24 cellular contexts compared by ENCODE assay signal in genomic region chr19:10163557-10163956, GRCh38.
"Had no signal": no experiment of that assay in that cellular context is flagged by ENCODE, and none has a peak within 500 bp of the region (broad histone marks: within the 10 kb centered on the region; RNA-seq: fewer than 3 reads in every experiment).

No MANE protein-coding gene starts in this region.

- H3K27ac Mint-ChIP-seq: activated CD4-positive, alpha-beta memory T cell treated with anti-CD3 and anti-CD28 coated beads for 36 hours; activated CD8-positive, alpha-beta memory T cell treated with anti-CD3 and anti-CD28 coated beads, Interleukin-2, amount 10 ng/mL, durations not matched to agents 7 days and 5 days; activated naive CD8-positive, alpha-beta T cell; endodermal cell; natural killer cell treated with Interleukin-12 subunit alpha and Interleukin-12 subunit beta and Interleukin-15 and Interleukin-18, amount 100 ng/mL, for 72 hours; T-helper 17 cell; type B pancreatic cell had no signal

- H3K9me3 Mint-ChIP-seq: activated CD4-positive, alpha-beta memory T cell treated with anti-CD3 and anti-CD28 coated beads for 36 hours; endodermal cell; natural killer cell treated with Interleukin-12 subunit alpha and Interleukin-12 subunit beta and Interleukin-15 and Interleukin-18, amount 100 ng/mL, for 72 hours; type B pancreatic cell had no signal

- H3K4me3 Mint-ChIP-seq: activated CD4-positive, alpha-beta memory T cell treated with anti-CD3 and anti-CD28 coated beads for 36 hours; activated CD8-positive, alpha-beta memory T cell treated with anti-CD3 and anti-CD28 coated beads, Interleukin-2, amount 10 ng/mL, durations not matched to agents 7 days and 5 days; activated naive CD8-positive, alpha-beta T cell; endodermal cell; natural killer cell treated with Interleukin-12 subunit alpha and Interleukin-12 subunit beta and Interleukin-15 and Interleukin-18, amount 100 ng/mL, for 72 hours; T-helper 17 cell; type B pancreatic cell had no signal

- ATAC-seq: activated CD8-positive, alpha-beta memory T cell treated with anti-CD3 and anti-CD28 coated beads, Interleukin-2, amount 10 ng/mL, durations not matched to agents 7 days and 5 days; heart left ventricle; left ventricle myocardium superior; natural killer cell treated with Interleukin-12 subunit alpha and Interleukin-12 subunit beta and Interleukin-15 and Interleukin-18, amount 100 ng/mL, for 72 hours; psoas muscle; T-helper 17 cell had no signal

- H3K27me3 Mint-ChIP-seq: activated CD4-positive, alpha-beta memory T cell treated with anti-CD3 and anti-CD28 coated beads for 36 hours; activated CD8-positive, alpha-beta memory T cell treated with anti-CD3 and anti-CD28 coated beads, Interleukin-2, amount 10 ng/mL, durations not matched to agents 7 days and 5 days; activated naive CD8-positive, alpha-beta T cell; natural killer cell treated with Interleukin-12 subunit alpha and Interleukin-12 subunit beta and Interleukin-15 and Interleukin-18, amount 100 ng/mL, for 72 hours; T-helper 17 cell; type B pancreatic cell had no signal

- H3K4me1 Mint-ChIP-seq: endodermal cell had no signal

- DNase-seq: activated CD4-positive, alpha-beta memory T cell treated with anti-CD3 and anti-CD28 coated beads for 36 hours; activated CD4-positive, alpha-beta T cell treated with anti-CD3 and anti-CD28 coated beads for 4 hours; activated CD4-positive, CD25-positive, alpha-beta regulatory T cell; activated CD8-positive, alpha-beta memory T cell treated with anti-CD3 and anti-CD28 coated beads, Interleukin-2, amount 10 ng/mL, durations not matched to agents 7 days and 5 days; activated gamma-delta T cell treated with Interleukin-2 at 50 U/mL for 16 hours; amygdala; cerebellar nuclear complex; endodermal cell; heart left ventricle; left ventricle myocardium superior; midbrain; ovary; psoas muscle; stimulated activated CD4-positive, alpha-beta T cell treated with anti-CD3 and anti-CD28 coated beads, Interleukin-4, amount 100 ng/mL, for 24 hours; stimulated activated naive CD4-positive, alpha-beta T cell treated with Interleukin-2 at 50 U/mL for 16 hours; T-helper 17 cell had no signal

- H3K27ac ChIP-seq: coronary artery, heart left ventricle, neutrophil, ovary, psoas muscle, right atrium auricular region, thoracic aorta, vagina had no signal
